Comparison of ENCODE assay signal across 9 cellular contexts in the genomic region with DNA sequence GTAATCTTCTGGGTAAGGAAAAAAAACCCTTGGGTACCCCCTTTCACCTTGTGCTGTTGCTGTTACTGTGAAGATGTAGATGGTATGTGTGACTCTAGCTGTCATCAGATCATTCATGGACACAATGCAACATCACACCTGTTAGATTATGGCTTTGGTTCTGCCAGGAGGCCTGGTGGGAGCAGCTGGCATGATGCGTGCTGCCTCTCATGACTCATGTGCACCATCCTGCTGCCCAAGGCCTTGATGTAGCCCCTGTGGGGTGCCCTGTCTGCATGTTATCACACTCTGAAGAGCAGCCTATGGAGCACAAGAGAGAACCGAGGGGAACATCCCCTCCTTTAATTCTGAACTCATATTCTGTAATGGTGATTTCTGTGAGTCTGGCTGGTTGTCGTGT.
"Had no signal": no experiment of that assay in that cellular context is flagged by ENCODE, and none has a peak within 500 bp of the region (broad histone marks: within the 10 kb centered on the region; RNA-seq: fewer than 3 reads in every experiment).

No MANE protein-coding gene starts in this region.

- H3K4me1 Mint-ChIP-seq: nephron progenitor cell had no signal

- H3K4me3 Mint-ChIP-seq: activated T-cell treated with anti-CD3 and anti-CD28 coated beads, Interleukin-2, amount 50 U/mL, for 72 hours; nephron progenitor cell had no signal

- ATAC-seq: activated T-cell treated with anti-CD3 and anti-CD28 coated beads, Interleukin-2, amount 50 U/mL, for 72 hours; left lung had no signal

- H3K4me3 ChIP-seq: heart left ventricle, left lung, tibial nerve had no signal

- H3K27me3 ChIP-seq: heart left ventricle, left lung, tibial nerve had no signal

- H3K27ac ChIP-seq: heart left ventricle, left lung, tibial nerve had no signal

- H3K27ac Mint-ChIP-seq: activated T-cell treated with anti-CD3 and anti-CD28 coated beads, Interleukin-2, amount 50 U/mL, for 72 hours; nephron progenitor cell had no signal

- H3K4me1 ChIP-seq: left lung, tibial nerve had no signal

- DNase-seq: activated CD4-positive, alpha-beta T cell treated with anti-CD3 and anti-CD28 coated beads, Interleukin-2, amount 50 U/mL, for 1 hour; activated T-cell treated with anti-CD3 and anti-CD28 coated beads, Interleukin-2, amount 50 U/mL, for 72 hours; foreskin melanocyte; heart left ventricle; left lung; mesenchymal stem cell; nephron progenitor cell; stimulated activated CD4-positive, alpha-beta T cell treated with anti-CD3 and anti-CD28 coated beads, Interleukin-4, amount 100 ng/mL, for 4 hours had no signal
